Comparison of ENCODE assay signal across 22 cellular contexts in the genomic region with DNA sequence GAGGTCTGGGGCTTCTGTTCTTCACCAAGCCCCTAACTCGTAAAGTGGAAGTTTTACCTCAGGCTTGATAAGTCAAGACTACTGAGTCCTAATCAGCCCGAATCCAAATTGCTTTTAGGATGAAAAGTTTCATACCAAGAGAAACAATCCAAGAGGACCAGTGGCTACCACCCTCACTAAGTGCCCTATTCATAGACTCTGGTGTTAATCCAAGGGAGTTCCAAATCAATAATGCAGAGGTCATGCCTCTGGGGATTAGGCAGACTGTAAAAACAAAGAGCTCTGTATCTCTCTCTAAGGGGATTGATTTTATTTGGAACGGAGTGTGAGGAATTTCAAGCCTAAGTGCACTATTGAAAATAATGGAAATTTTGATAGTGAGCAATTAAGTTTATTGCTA.
"Had no signal": no experiment of that assay in that cellular context is flagged by ENCODE, and none has a peak within 500 bp of the region (broad histone marks: within the 10 kb centered on the region; RNA-seq: fewer than 3 reads in every experiment).

No MANE protein-coding gene starts in this region.

- H3K27ac Mint-ChIP-seq: dendritic cell treated with granulocyte-macrophage colony-stimulating factor and Interleukin-4, amounts not matched to agents 40 ng/mL and 50 ng/mL, for 4 days; effector memory CD8-positive, alpha-beta T cell; natural killer cell; stimulated activated memory B cell treated with anti-CD40 and anti-IgM and Interleukin-4, amounts not matched to agents 10 μg/mL and 1 μg/mL and 100 μg/mL, for 72 hours had no signal

- H3K27ac ChIP-seq: colonic mucosa, epithelial cell of prostate, gastroesophageal sphincter, lower lobe of right lung, prostate gland, sigmoid colon, testis, tibial nerve, upper lobe of left lung had no signal

- H3K36me3 Mint-ChIP-seq: natural killer cell; stimulated activated memory B cell treated with anti-CD40 and anti-IgM and Interleukin-4, amounts not matched to agents 10 μg/mL and 1 μg/mL and 100 μg/mL, for 72 hours had no signal

- DNase-seq: caudate nucleus; colonic mucosa; effector memory CD8-positive, alpha-beta T cell; foreskin fibroblast; left ventricle myocardium superior; lower lobe of right lung; natural killer cell; nucleus accumbens; right cardiac atrium; sigmoid colon; stimulated activated CD4-positive, alpha-beta T cell treated with anti-CD3 and anti-CD28 coated beads, Interleukin-4, amount 100 ng/mL, for 4 hours; stimulated activated naive CD8-positive, alpha-beta T cell treated with anti-CD3 and anti-CD28 coated beads, Interleukin-15, Interleukin-2, amounts not matched to agents 100 U/mL and 50 U/mL, for 24 hours; substantia nigra; testis; upper lobe of left lung had no signal

- H3K27me3 ChIP-seq: colonic mucosa, gastroesophageal sphincter, sigmoid colon, testis, tibial nerve, upper lobe of left lung had no signal

- H3K4me1 ChIP-seq: colonic mucosa, gastroesophageal sphincter, lower lobe of right lung, prostate gland, sigmoid colon, testis, upper lobe of left lung had no signal

- H3K9me3 Mint-ChIP-seq: natural killer cell; stimulated activated memory B cell treated with anti-CD40 and anti-IgM and Interleukin-4, amounts not matched to agents 10 μg/mL and 1 μg/mL and 100 μg/mL, for 72 hours had no signal

- H3K4me3 ChIP-seq: colonic mucosa, gastroesophageal sphincter, lower lobe of right lung, prostate gland, sigmoid colon, testis, tibial nerve, upper lobe of left lung had no signal

- H3K27me3 Mint-ChIP-seq: dendritic cell treated with granulocyte-macrophage colony-stimulating factor and Interleukin-4, amounts not matched to agents 40 ng/mL and 50 ng/mL, for 4 days had no signal

- H3K9me3 ChIP-seq: colonic mucosa, gastroesophageal sphincter, lower lobe of right lung, prostate gland, sigmoid colon, testis, tibial nerve, upper lobe of left lung had no signal

- H3K36me3 ChIP-seq: colonic mucosa, gastroesophageal sphincter, lower lobe of right lung, prostate gland, sigmoid colon, tibial nerve, upper lobe of left lung had no signal

- H3K4me3 Mint-ChIP-seq: dendritic cell treated with granulocyte-macrophage colony-stimulating factor and Interleukin-4, amounts not matched to agents 40 ng/mL and 50 ng/mL, for 4 days; effector memory CD8-positive, alpha-beta T cell; natural killer cell; neural crest cell; stimulated activated memory B cell treated with anti-CD40 and anti-IgM and Interleukin-4, amounts not matched to agents 10 μg/mL and 1 μg/mL and 100 μg/mL, for 72 hours had no signal
